In the genomic region with DNA sequence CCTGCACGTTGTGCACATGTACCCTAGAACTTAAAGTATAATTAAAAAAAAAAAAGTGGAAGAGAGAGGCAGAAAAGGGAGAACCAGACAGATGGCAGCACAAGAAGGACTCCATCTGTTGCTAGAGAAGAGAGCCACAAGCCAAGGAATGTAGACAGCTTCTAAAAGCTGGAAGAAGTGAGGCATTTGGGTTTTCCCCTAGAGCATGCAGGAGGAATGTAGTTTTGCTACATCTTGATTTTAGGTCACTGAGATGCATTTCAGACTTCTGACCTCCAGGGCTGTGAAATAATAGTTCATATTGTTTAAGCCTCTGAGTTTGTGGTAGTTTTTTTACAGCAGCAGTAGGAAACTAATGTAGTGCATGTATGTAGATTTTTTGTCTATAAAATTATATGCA, we compare ENCODE assay signal across 32 cellular contexts. TPM values are rescaled to one million over a fixed set of nuclear protein-coding genes. Genes with fewer than 3 reads are reported as not detected.
"Had no signal": no experiment of that assay in that cellular context is flagged by ENCODE, and none has a peak within 500 bp of the region (broad histone marks: within the 10 kb centered on the region; RNA-seq: fewer than 3 reads in every experiment).

No MANE protein-coding gene starts in this region.

- H3K4me1 Mint-ChIP-seq: naive thymus-derived CD4-positive, alpha-beta T cell; stimulated activated memory B cell treated with anti-CD40 and anti-IgM and Interleukin-4, amounts not matched to agents 10 μg/mL and 1 μg/mL and 100 μg/mL, for 72 hours; stimulated activated naive CD8-positive, alpha-beta T cell treated with anti-CD3 and anti-CD28 coated beads, Interleukin-15, amount 100 ng/mL, for 72 hours had no signal

- H3K4me1 ChIP-seq: left ventricle myocardium inferior, pancreas, prostate gland, sigmoid colon, thyroid gland had no signal

- H3K9me3 ChIP-seq: left ventricle myocardium inferior, pancreas, prostate gland, sigmoid colon, thyroid gland had no signal

- H3K9me3 Mint-ChIP-seq: activated T-cell treated with anti-CD3 and anti-CD28 coated beads, Interleukin-2, amount 50 U/mL, for 72 hours; effector memory CD8-positive, alpha-beta T cell; naive thymus-derived CD4-positive, alpha-beta T cell; stimulated activated memory B cell treated with anti-CD40 and anti-IgM and Interleukin-4, amounts not matched to agents 10 μg/mL and 1 μg/mL and 100 μg/mL, for 72 hours; stimulated activated naive CD8-positive, alpha-beta T cell treated with anti-CD3 and anti-CD28 coated beads, Interleukin-15, amount 100 ng/mL, for 72 hours; T-helper 1 cell treated with Interleukin-12 subunit alpha and Interleukin-12 subunit beta and Interleukin-4 antibody, amounts not matched to agents 30 μg/mL and 1 μg/mL, for 36 hours had no signal

- H3K27me3 Mint-ChIP-seq: stimulated activated naive CD8-positive, alpha-beta T cell treated with anti-CD3 and anti-CD28 coated beads, Interleukin-15, amount 100 ng/mL, for 72 hours had no signal

- H3K27me3 ChIP-seq: cardiac muscle cell, dorsolateral prefrontal cortex, pancreas, sigmoid colon, thyroid gland had no signal

- H3K36me3 Mint-ChIP-seq: activated naive CD8-positive, alpha-beta T cell; naive thymus-derived CD4-positive, alpha-beta T cell; stimulated activated memory B cell treated with anti-CD40 and anti-IgM and Interleukin-4, amounts not matched to agents 10 μg/mL and 1 μg/mL and 100 μg/mL, for 72 hours had no signal

- ATAC-seq: activated T-cell treated with anti-CD3 and anti-CD28 coated beads, Interleukin-2, amount 50 U/mL, for 72 hours; effector memory CD8-positive, alpha-beta T cell; naive thymus-derived CD4-positive, alpha-beta T cell; pancreas; stimulated activated memory B cell treated with anti-CD40 and anti-IgM and Interleukin-4, amounts not matched to agents 10 μg/mL and 1 μg/mL and 100 μg/mL, for 72 hours; stimulated activated naive CD8-positive, alpha-beta T cell treated with anti-CD3 and anti-CD28 coated beads, Interleukin-15, amount 100 ng/mL, for 72 hours had no signal

- DNase-seq: activated CD4-positive, alpha-beta T cell treated with anti-CD3 and anti-CD28 coated beads for 4 hours; activated CD4-positive, alpha-beta T cell treated with anti-CD3 and anti-CD28 coated beads, Interleukin-2, amount 50 U/mL, for 4 hours; activated naive CD4-positive, alpha-beta T cell; activated T-cell treated with anti-CD3 and anti-CD28 coated beads for 4 hours; activated T-cell treated with anti-CD3 and anti-CD28 coated beads, Interleukin-2, amount 50 U/mL, for 72 hours; anterior cingulate cortex; cerebellar nuclear complex; dorsolateral prefrontal cortex; effector memory CD8-positive, alpha-beta T cell; erythroblast; left ventricle myocardium inferior; naive thymus-derived CD4-positive, alpha-beta T cell; nucleus accumbens; pancreas; retina; sigmoid colon; small intestine; stimulated activated CD4-positive, alpha-beta T cell treated with anti-CD3 and anti-CD28 coated beads, Interleukin-4, amount 100 ng/mL, for 4 hours; stimulated activated CD8-positive, alpha-beta memory T cell treated with anti-CD3 and anti-CD28 coated beads, Interleukin-4, amount 100 ng/mL, for 48 hours; stimulated activated naive CD8-positive, alpha-beta T cell treated with anti-CD3 and anti-CD28 coated beads, Interleukin-15, amount 100 ng/mL, for 72 hours; substantia nigra; T-helper 9 cell; thyroid gland had no signal

- H3K36me3 ChIP-seq: cardiac muscle cell, left ventricle myocardium inferior, pancreas, prostate gland, sigmoid colon, thyroid gland had no signal

- H3K27ac Mint-ChIP-seq: activated naive CD8-positive, alpha-beta T cell; activated T-cell treated with anti-CD3 and anti-CD28 coated beads, Interleukin-2, amount 50 U/mL, for 72 hours; effector memory CD8-positive, alpha-beta T cell; naive thymus-derived CD4-positive, alpha-beta T cell; stimulated activated memory B cell treated with anti-CD40 and anti-IgM and Interleukin-4, amounts not matched to agents 10 μg/mL and 1 μg/mL and 100 μg/mL, for 72 hours; stimulated activated naive CD8-positive, alpha-beta T cell treated with anti-CD3 and anti-CD28 coated beads, Interleukin-15, amount 100 ng/mL, for 72 hours; T-helper 1 cell treated with Interleukin-12 subunit alpha and Interleukin-12 subunit beta and Interleukin-4 antibody, amounts not matched to agents 30 μg/mL and 1 μg/mL, for 36 hours had no signal

- H3K27ac ChIP-seq: cardiac muscle cell, coronary artery, dorsolateral prefrontal cortex, left ventricle myocardium inferior, pancreas, prostate gland, sigmoid colon, thyroid gland, VCaP had no signal

- H3K4me3 Mint-ChIP-seq: activated naive CD8-positive, alpha-beta T cell; activated T-cell treated with anti-CD3 and anti-CD28 coated beads, Interleukin-2, amount 50 U/mL, for 72 hours; effector memory CD8-positive, alpha-beta T cell; naive thymus-derived CD4-positive, alpha-beta T cell; neural crest cell; stimulated activated memory B cell treated with anti-CD40 and anti-IgM and Interleukin-4, amounts not matched to agents 10 μg/mL and 1 μg/mL and 100 μg/mL, for 72 hours; stimulated activated naive CD8-positive, alpha-beta T cell treated with anti-CD3 and anti-CD28 coated beads, Interleukin-15, amount 100 ng/mL, for 72 hours; T-helper 1 cell treated with Interleukin-12 subunit alpha and Interleukin-12 subunit beta and Interleukin-4 antibody, amounts not matched to agents 30 μg/mL and 1 μg/mL, for 36 hours had no signal

- H3K4me3 ChIP-seq: cardiac muscle cell, coronary artery, dorsolateral prefrontal cortex, left ventricle myocardium inferior, lung, pancreas, prostate gland, sigmoid colon, thyroid gland had no signal

RNA-seq across cellular contexts. Expression of gene CAVIN2, which starts 46.0 kb away (rescaled TPM):
- total RNA-seq: activated T-cell treated with anti-CD3 and anti-CD28 coated beads, Interleukin-2, amount 50 U/mL, for 72 hours; neural crest cell had no signal
- polyA plus RNA-seq: naive thymus-derived CD4-positive, alpha-beta T cell had no signal
